In genomic region chr2:130727286-130727924, GRCh38 we compare ENCODE assay signal across 8 cellular contexts. TPM values are rescaled to one million over a fixed set of nuclear protein-coding genes. Genes with fewer than 3 reads are reported as not detected.
A peak's percentile ranks its signal among the peaks of the same experiment; 100 is the strongest.
DNase-seq lines count a peak whose midpoint lies in the region; ATAC-seq and TF ChIP-seq lines count a peak whose summit lies in the region.

No MANE protein-coding gene starts in this region.

- no peak for TF ChIP-seq EP300 in sigmoid colon (IDR thresholded peaks at IDR 0.05)

- H4K20me1 ChIP-seq in KMS-11 (ENCODE audit: insufficient read depth), result no peaks in the 10 kb centered on the region

- H3K79me2 ChIP-seq in KMS-11 (ENCODE audit: insufficient read depth, low read depth), result no peaks in the 10 kb centered on the region

- H3K27ac ChIP-seq in KMS-11 (peak overlapping the region; percentile 32; the same call in 1 of the 2 replicates), sigmoid colon (peak overlapping the region; percentile 51 to 75 (median 63))

- H3K9me3 ChIP-seq in sigmoid colon, result no peaks in the 10 kb centered on the region

- H3K4me2 ChIP-seq in KMS-11, result peak overlapping the region; percentile 58

- no peak for TF ChIP-seq POLR2A in sigmoid colon (IDR thresholded peaks at IDR 0.05)

- H3K4me3 ChIP-seq in KMS-11 (IDR thresholded peaks at IDR 0.05; ENCODE audit: insufficient read depth, low read depth, low read length) (peak overlapping the region; percentile 47), sigmoid colon (peak overlapping the region; percentile 42 to 58 (median 52))

- H3K36me3 ChIP-seq in KMS-11 (ENCODE audit: insufficient read depth) (no peaks in the 10 kb centered on the region), sigmoid colon (no peaks in the 10 kb centered on the region)

- peaks cover 6% of the 10 kb centered on the region for H3K4me1 ChIP-seq in KMS-11 (ENCODE audit: low read depth, poor library complexity, severe bottlenecking)
- H3K4me1 ChIP-seq in sigmoid colon, result peaks cover 0 to 19% (median 19%) of the 10 kb centered on the region in 4 donors

- ATAC-seq in GM21619 (IDR thresholded peaks at IDR 0.05; ENCODE audit: unreplicated experiment), result peak; percentile 94

- H3K9ac ChIP-seq in KMS-11, result peak overlapping the region; percentile 57; the same call in 1 of the 2 replicates

- WGBS in sigmoid colon, 2 donors, result 1% methylated on average over 48 of the region's 48 CpGs

- H2AFZ ChIP-seq in KMS-11 (ENCODE audit: low read depth), result peak overlapping the region; percentile 93

- peak; percentile 78 for DNase-seq in DMS114 treated with DMSO at 0.1 percent for 48 hours (lab: John Stamatoyannopoulos, UW; ENCODE audit: unreplicated experiment)
- DNase-seq in T-helper 2 cell, result peak; percentile 75 to 90 (median 85)
- DNase-seq in anterior cingulate cortex (lab: John Stamatoyannopoulos, UW), result peak in 55 of 58 donors; percentile 19 to 90 (median 66)
- peak; percentile 38 for DNase-seq in iPS DF 19.7 (ENCODE audit: low read depth, low spot score)
- DNase-seq in sigmoid colon, result peak; percentile 87
- DNase-seq in SHP77 treated with DMSO at 0.1 percent for 48 hours (lab: John Stamatoyannopoulos, UW), result no peak

- H3K27me3 ChIP-seq in KMS-11 (ENCODE audit: insufficient read depth, low read depth) (no peaks in the 10 kb centered on the region), sigmoid colon (peaks cover 0 to 17% (median 0%) of the 10 kb centered on the region in 3 donors)

- intact Hi-C loops in sigmoid colon (cut with DNase I), result no loop called here

- no peak for TF ChIP-seq CTCF in KMS-11 (conservative IDR thresholded peaks at IDR 0.05; ENCODE audit: low read depth, low read length)
- TF ChIP-seq CTCF in sigmoid colon (IDR thresholded peaks at IDR 0.05), result no peak

RNA-seq across cellular contexts. Expression of gene GPR148, which starts 1.5 kb away (rescaled TPM):
- not detected for total RNA-seq in sigmoid colon
- under 1 TPM in 1 of 3 donors, not detected in 2; 0.04 TPM for polyA plus RNA-seq in sigmoid colon

RNA-seq across cellular contexts. Expression of gene AMER3, which starts 27.9 kb away (rescaled TPM):
- 1 to 10 TPM in 1 of 4 donors, under 1 TPM in 1, not detected in 2; 0.33 to 1.4 TPM for total RNA-seq in sigmoid colon
- under 1 TPM; under 0.01 to 0.28 (median 0.23) TPM for polyA plus RNA-seq in sigmoid colon
